In the genomic region with DNA sequence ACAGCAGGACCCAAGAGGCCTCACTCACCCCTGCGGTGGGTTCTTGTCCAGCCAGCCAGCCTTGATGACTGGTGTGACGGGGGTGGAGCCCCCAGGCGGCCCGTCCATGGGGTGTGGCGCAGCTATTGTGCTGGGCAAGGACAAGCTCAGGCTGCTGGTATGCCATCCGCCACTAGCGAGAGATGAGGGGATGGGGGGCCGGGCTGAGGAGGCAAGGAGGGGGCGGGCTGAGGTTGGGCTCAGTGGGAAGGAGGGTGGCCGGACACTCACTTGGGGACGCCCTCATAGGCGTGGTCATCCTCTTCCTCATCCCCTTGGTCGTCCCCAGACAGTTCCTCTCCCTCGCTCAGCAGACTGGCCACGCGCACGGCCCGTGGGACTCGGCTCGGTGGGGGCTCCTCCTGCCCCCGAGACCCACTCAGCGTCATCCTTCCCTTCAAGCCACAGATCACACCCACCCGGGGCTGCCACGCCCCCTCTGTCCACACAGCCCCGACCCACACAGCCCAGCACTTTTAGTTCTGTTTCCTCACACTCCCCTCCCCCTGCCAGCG, we compare ENCODE assay signal across 13 cellular contexts. TPM values are rescaled to one million over a fixed set of nuclear protein-coding genes. Genes with fewer than 3 reads are reported as not detected.
DNase-seq lines count a peak whose midpoint lies in the region; ATAC-seq and TF ChIP-seq lines count a peak whose summit lies in the region.
"Had no signal": no experiment of that assay in that cellular context is flagged by ENCODE, and none has a peak within 500 bp of the region (broad histone marks: within the 10 kb centered on the region; RNA-seq: fewer than 3 reads in every experiment).

No MANE protein-coding gene starts in this region.

- no peaks in the 10 kb centered on the region for H3K9me3 Mint-ChIP-seq in dendritic cell treated with granulocyte-macrophage colony-stimulating factor and Interleukin-4, amounts not matched to agents 40 ng/mL and 50 ng/mL, for 4 days

- H3K4me1 Mint-ChIP-seq in dendritic cell treated with granulocyte-macrophage colony-stimulating factor and Interleukin-4, amounts not matched to agents 40 ng/mL and 50 ng/mL, for 4 days (ENCODE audit: low read depth), result peaks cover 97% of the 10 kb centered on the region

- intact Hi-C loops in dendritic cell treated with granulocyte-macrophage colony-stimulating factor and Interleukin-4, amounts not matched to agents 40 ng/mL and 50 ng/mL, for 4 days (cut with micrococcal nuclease), result no loop called here

- H3K9me3 ChIP-seq in HUES6 (ENCODE audit: control insufficient read depth, insufficient read depth, low read depth, low read length) (no peaks in the 10 kb centered on the region), lung (ENCODE audit: control insufficient read depth in 2 of 2, insufficient read depth in 1 of 2, low read length in 1 of 2) (no peaks in the 10 kb centered on the region)
- H3K9me3 ChIP-seq: HAP-1 had no signal

- peak overlapping the region; percentile 84 for H3K27ac Mint-ChIP-seq in dendritic cell treated with granulocyte-macrophage colony-stimulating factor and Interleukin-4, amounts not matched to agents 40 ng/mL and 50 ng/mL, for 4 days

- no peak for TF ChIP-seq CTCF in lung (IDR thresholded peaks at IDR 0.05; ENCODE audit: control extremely low read depth, extremely low read depth)

- H3K4me1 ChIP-seq in HUES6 (ENCODE audit: control insufficient read depth, insufficient read depth, low read length) (peaks cover 14% of the 10 kb centered on the region; the same call in 1 of the 2 replicates), lung (ENCODE audit: control insufficient read depth in 2 of 2, insufficient read depth in 2 of 2, low read length in 2 of 2) (peaks cover 0 to 6% of the 10 kb centered on the region in 2 donors)
- H3K4me1 ChIP-seq: HAP-1 had no signal

- H3K27me3 ChIP-seq in HUES6 (ENCODE audit: control insufficient read depth, insufficient read depth, low read length) (no peaks in the 10 kb centered on the region), lung (ENCODE audit: control insufficient read depth, insufficient read depth) (no peaks in the 10 kb centered on the region)

- peak overlapping the region; percentile 64 for H3K4me3 Mint-ChIP-seq in dendritic cell treated with granulocyte-macrophage colony-stimulating factor and Interleukin-4, amounts not matched to agents 40 ng/mL and 50 ng/mL, for 4 days

- no peaks in the 10 kb centered on the region for H3K27me3 Mint-ChIP-seq in dendritic cell treated with granulocyte-macrophage colony-stimulating factor and Interleukin-4, amounts not matched to agents 40 ng/mL and 50 ng/mL, for 4 days

- DNase-seq in lung (ENCODE audit: low spot score), result peak; percentile 61
- DNase-seq in A172 (ENCODE audit: low spot score), result no peak
- no peak for DNase-seq in activated CD4-positive, alpha-beta T cell treated with anti-CD3 and anti-CD28 coated beads, Interleukin-2, amount 50 U/mL, for 4 hours
- DNase-seq: activated gamma-delta T cell, erythroblast, NCI-H1048 had no signal

- H3K36me3 Mint-ChIP-seq in dendritic cell treated with granulocyte-macrophage colony-stimulating factor and Interleukin-4, amounts not matched to agents 40 ng/mL and 50 ng/mL, for 4 days (ENCODE audit: low read depth), result peaks cover 100% of the 10 kb centered on the region

- WGBS in lung, 2 donors, result 52 to 60% methylated on average over 26 of the region's 26 CpGs

- H3K4me3 ChIP-seq in HUES6 (ENCODE audit: low read depth, low read length) (no peak overlapping the region), lung (no peak overlapping the region), skin epidermis (no peak overlapping the region)
- H3K4me3 ChIP-seq: HAP-1 had no signal

- ATAC-seq in lung (ENCODE audit: insufficient read depth, low FRiP score), result peak; percentile 78
- no peak for ATAC-seq in GM18498 (IDR thresholded peaks at IDR 0.05; ENCODE audit: unreplicated experiment)
- no peak for ATAC-seq in GM21526 (IDR thresholded peaks at IDR 0.05; ENCODE audit: low FRiP score, unreplicated experiment)

- H3K36me3 ChIP-seq in HUES6 (ENCODE audit: control insufficient read depth, insufficient read depth, low read length), result peaks cover 44% of the 10 kb centered on the region
- H3K36me3 ChIP-seq in lung (ENCODE audit: control insufficient read depth in 2 of 2, insufficient read depth in 2 of 2, low read length in 2 of 2), result peaks cover 0 to 61% of the 10 kb centered on the region in 2 donors
- H3K36me3 ChIP-seq: HAP-1 had no signal

- H3K9ac ChIP-seq in HUES6 (ENCODE audit: low read length), result peak overlapping the region; percentile 53

- H3K27ac ChIP-seq in HUES6 (ENCODE audit: low read depth, low read length), result no peak overlapping the region
- peak overlapping the region in 1 of 2 donors; percentile 71 for H3K27ac ChIP-seq in lung (ENCODE audit: low read depth in 1 of 2, low read length in 1 of 2)
- peak overlapping the region in 12 of 21 experiments; percentile 14 to 68 (median 54) for H3K27ac ChIP-seq in skin epidermis
- H3K27ac ChIP-seq: VCaP had no signal

RNA-seq across cellular contexts. Expression of a gene that starts 38.0 kb away (rescaled TPM):
- total RNA-seq in lung, result 10 to 100 TPM; 16.7 to 20.5 TPM
- 1 to 10 TPM; 7.7 to 8.7 TPM for polyA plus RNA-seq in lung
- 6.5 and 8.8 TPM in 2 replicates for total RNA-seq in A172 (2014; rRNA removed; shearing (Covaris generic))

RNA-seq across cellular contexts. Expression of a gene that starts 40.0 kb away (rescaled TPM):
- 100 to 1,000 TPM; 168 to 218 TPM for total RNA-seq in lung
- 100 to 1,000 TPM; 134 to 178 TPM for polyA plus RNA-seq in lung
- total RNA-seq in A172 (2014; rRNA removed; shearing (Covaris generic)), result 54.4 and 61.7 TPM in 2 replicates
